In the genomic region with DNA sequence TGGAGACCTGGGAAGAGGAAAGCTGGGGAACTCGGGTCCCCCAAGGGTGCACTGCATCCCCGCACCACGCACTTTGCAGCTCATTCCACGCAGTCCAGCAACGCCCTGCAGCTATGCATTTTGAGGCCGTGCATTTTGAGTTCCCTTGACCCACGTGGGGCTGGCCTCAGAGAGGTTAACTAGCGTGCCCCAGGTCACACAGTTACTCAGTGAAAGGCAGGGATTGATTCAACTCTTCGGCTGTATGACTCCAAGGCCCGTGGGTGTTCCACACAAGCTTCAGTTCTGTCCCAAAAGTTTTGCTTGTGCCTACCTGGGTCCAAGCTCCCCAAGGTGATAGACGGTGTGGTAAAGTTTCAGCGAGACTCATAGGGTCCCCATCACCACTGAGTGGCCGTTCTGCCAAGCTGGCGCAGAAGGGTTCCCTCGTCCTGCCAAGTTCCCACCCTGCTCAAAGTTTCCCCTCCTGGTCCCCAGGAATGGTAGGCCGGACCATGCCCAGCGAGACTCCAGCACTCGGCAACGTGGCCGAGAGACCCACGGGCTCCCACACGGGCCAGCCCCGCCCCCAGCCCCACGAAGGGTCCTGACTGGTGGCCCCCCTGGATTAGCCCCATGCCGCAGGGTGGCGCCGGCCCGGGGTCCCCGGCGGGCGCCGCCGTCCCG, we compare ENCODE assay signal across 9 cellular contexts. TPM values are rescaled to one million over a fixed set of nuclear protein-coding genes. Genes with fewer than 3 reads are reported as not detected.
DNase-seq lines count a peak whose midpoint lies in the region; TF ChIP-seq lines count a peak whose summit lies in the region.
"Had no signal": no experiment of that assay in that cellular context is flagged by ENCODE, and none has a peak within 500 bp of the region (broad histone marks: within the 10 kb centered on the region; RNA-seq: fewer than 3 reads in every experiment).

No MANE protein-coding gene starts in this region.

- no peaks in the 10 kb centered on the region for H3K9me3 Mint-ChIP-seq in activated CD4-positive, alpha-beta memory T cell treated with anti-CD3 and anti-CD28 coated beads for 36 hours

- intact Hi-C loops in activated CD4-positive, alpha-beta memory T cell treated with anti-CD3 and anti-CD28 coated beads for 36 hours (cut with micrococcal nuclease) = no loop called here
- intact Hi-C loops in left ventricle myocardium inferior (cut with micrococcal nuclease) = no loop called here

- H3K27ac Mint-ChIP-seq in activated CD4-positive, alpha-beta memory T cell treated with anti-CD3 and anti-CD28 coated beads for 36 hours = no peak overlapping the region

- H3K4me3 ChIP-seq in left ventricle myocardium inferior = peak overlapping the region; percentile 75
- H3K4me3 ChIP-seq in skeletal muscle satellite cell (ENCODE audit: low read length) = peak overlapping the region; percentile 93

- POLR2A ChIA-PET in activated CD4-positive, alpha-beta memory T cell treated with anti-CD3 and anti-CD28 coated beads for 36 hours (lab: Charles Lee) = interaction anchor here (1.1 kb wide), 1 partner anchor 20 kb away, joined by 3 read pairs; no protein-coding TSS in a partner anchor

- peak overlapping the region; percentile 87 for H3K4me2 ChIP-seq in skeletal muscle satellite cell (ENCODE audit: low read length)

- H3K4me1 Mint-ChIP-seq in activated CD4-positive, alpha-beta memory T cell treated with anti-CD3 and anti-CD28 coated beads for 36 hours (ENCODE audit: low read depth) = peaks cover 13% of the 10 kb centered on the region

- no peaks in the 10 kb centered on the region for H3K9me3 ChIP-seq in left ventricle myocardium inferior (replicated peaks)
- no peaks in the 10 kb centered on the region for H3K9me3 ChIP-seq in skeletal muscle satellite cell (replicated peaks; ENCODE audit: low read length)

- H3K36me3 ChIP-seq in left ventricle myocardium inferior (peaks cover 4% of the 10 kb centered on the region), skeletal muscle satellite cell (ENCODE audit: insufficient read depth, low read length) (peaks cover 4% of the 10 kb centered on the region)

- H3K4me1 ChIP-seq in left ventricle myocardium inferior = peaks cover 94% of the 10 kb centered on the region
- peaks cover 71% of the 10 kb centered on the region for H3K4me1 ChIP-seq in skeletal muscle satellite cell (ENCODE audit: control insufficient read depth, insufficient read depth, low read length)

- H3K9ac ChIP-seq in skeletal muscle satellite cell (ENCODE audit: low read depth, low read length) = peak overlapping the region; percentile 87

- H3K27me3 ChIP-seq in left ventricle myocardium inferior (ENCODE audit: low read depth) = no peaks in the 10 kb centered on the region
- H3K27me3 ChIP-seq in skeletal muscle satellite cell (ENCODE audit: control insufficient read depth, insufficient read depth, low read length) = no peaks in the 10 kb centered on the region

- peak overlapping the region; percentile 90 for H3K27ac ChIP-seq in left ventricle myocardium inferior (replicated peaks)

- H3K4me3 Mint-ChIP-seq in activated CD4-positive, alpha-beta memory T cell treated with anti-CD3 and anti-CD28 coated beads for 36 hours = peak overlapping the region; percentile 52

- CTCF ChIA-PET in activated CD4-positive, alpha-beta memory T cell treated with anti-CD3 and anti-CD28 coated beads for 36 hours (lab: Charles Lee) = interaction anchor here (1.5 kb wide), 1 partner anchor 21 kb away, joined by 5 read pairs; no protein-coding TSS in a partner anchor

- peak; percentile 13 for DNase-seq in DMS79 treated with DMSO at 0.1 percent for 48 hours (lab: John Stamatoyannopoulos, UW)
- DNase-seq in DMS79 (lab: John Stamatoyannopoulos, UW) = no peak
- DNase-seq in activated CD4-positive, alpha-beta memory T cell treated with anti-CD3 and anti-CD28 coated beads for 36 hours = peak; percentile 29
- DNase-seq in left ventricle myocardium inferior = no peak
- no peak for DNase-seq in LoVo (ENCODE audit: low spot score)
- DNase-seq in NCI-H748 treated with DMSO at 0.1 percent for 48 hours (lab: John Stamatoyannopoulos, UW) = no peak
- no peak for DNase-seq in HUDEP-2 (lab: John Stamatoyannopoulos, UW; ENCODE audit: unreplicated experiment in 76 of 76)

- peaks cover 12% of the 10 kb centered on the region for H3K27me3 Mint-ChIP-seq in activated CD4-positive, alpha-beta memory T cell treated with anti-CD3 and anti-CD28 coated beads for 36 hours

- TF ChIP-seq CTCF in left ventricle myocardium inferior (IDR thresholded peaks at IDR 0.05; ENCODE audit: borderline replicate concordance) = no peak

- H3K36me3 Mint-ChIP-seq in activated CD4-positive, alpha-beta memory T cell treated with anti-CD3 and anti-CD28 coated beads for 36 hours = no peaks in the 10 kb centered on the region

RNA-seq across cellular contexts. Expression of gene HSPG2, which starts 0.6 kb away (rescaled TPM):
- total RNA-seq in activated CD4-positive, alpha-beta memory T cell treated with anti-CD3 and anti-CD28 coated beads for 36 hours = 1 to 10 TPM; 2.8 to 3.7 TPM
- total RNA-seq in left ventricle myocardium inferior = 257 TPM
- total RNA-seq in skeletal muscle satellite cell (2012; rRNA removed) = 149 and 214 TPM in 2 replicates

RNA-seq across cellular contexts. Expression of gene CELA3B, which starts 40.3 kb away (rescaled TPM):
- not detected for total RNA-seq in activated CD4-positive, alpha-beta memory T cell treated with anti-CD3 and anti-CD28 coated beads for 36 hours
- not detected for total RNA-seq in left ventricle myocardium inferior
- not detected in 2 replicates for total RNA-seq in skeletal muscle satellite cell (2012; rRNA removed)
- total RNA-seq: activated CD8-positive, alpha-beta memory T cell treated with anti-CD3 and anti-CD28 coated beads for 36 hours had no signal

Comparison
In these comparisons a context has a peak if more than half of its experiments do, and no peak if none do; other contexts are left out.
1. DNase-seq: peak in DMS79 treated with DMSO at 0.1 percent for 48 hours (single experiment) and activated CD4-positive, alpha-beta memory T cell treated with anti-CD3 and anti-CD28 coated beads for 36 hours (single experiment); none in DMS79 (single experiment), left ventricle myocardium inferior (single experiment), LoVo (single experiment), NCI-H748 treated with DMSO at 0.1 percent for 48 hours (single experiment) and HUDEP-2 (0 of 76).
2. RNA of gene HSPG2, which starts 0.6 kb away (total RNA-seq): 257 TPM in left ventricle myocardium inferior (single experiment); 2.8 to 3.7 TPM in activated CD4-positive, alpha-beta memory T cell treated with anti-CD3 and anti-CD28 coated beads for 36 hours; every median in the first group is over 10 times any median in the second.